Comparison of ENCODE assay signal across 8 cellular contexts in genomic region chr10:96090463-96090800, GRCh38. TPM values are rescaled to one million over a fixed set of nuclear protein-coding genes. Genes with fewer than 3 reads are reported as not detected.
DNase-seq lines count a peak whose midpoint lies in the region; TF ChIP-seq lines count a peak whose summit lies in the region.

No MANE protein-coding gene starts in this region.

- H3K4me2 ChIP-seq in skeletal muscle satellite cell (ENCODE audit: low read length): peak overlapping the region; percentile 90

- H3K9me3 ChIP-seq in SJSA1 (replicated peaks) (peaks cover 8% of the 10 kb centered on the region), skeletal muscle satellite cell (replicated peaks; ENCODE audit: low read length) (no peaks in the 10 kb centered on the region)

- TF ChIP-seq CTCF in GM12875 (IDR thresholded peaks at IDR 0.05; ENCODE audit: borderline replicate concordance, insufficient read depth, low read depth, low read length): no peak
- no peak for TF ChIP-seq CTCF in epithelial cell of esophagus (IDR thresholded peaks at IDR 0.05; ENCODE audit: insufficient read depth, low read depth, low read length, missing control alignments)

- peak overlapping the region; percentile 92 for H3K4me3 ChIP-seq in GM12875 (ENCODE audit: low read depth, low read length)
- H3K4me3 ChIP-seq in SJSA1: peak overlapping the region; percentile 51
- peak overlapping the region; percentile 85 for H3K4me3 ChIP-seq in epithelial cell of esophagus (ENCODE audit: low read length)
- H3K4me3 ChIP-seq in skeletal muscle satellite cell (ENCODE audit: low read length): peak overlapping the region; percentile 85

- DNase-seq in SJSA1 (ENCODE audit: low read depth in 1 of 2, low spot score in 2 of 2) (no peak), epithelial cell of esophagus (ENCODE audit: low read depth) (no peak), HPDE6-E6E7 (ENCODE audit: extremely low spot score) (no peak), NCI-H69 (lab: John Stamatoyannopoulos, UW) (no peak), NCI-H1105 treated with DMSO at 0.1 percent for 48 hours (lab: John Stamatoyannopoulos, UW) (no peak), NCI-H748 treated with DMSO at 0.1 percent for 48 hours (lab: John Stamatoyannopoulos, UW) (no peak)

- H3K27ac ChIP-seq in SJSA1: peak overlapping the region; percentile 89

- peaks cover 12% of the 10 kb centered on the region for H3K4me1 ChIP-seq in SJSA1 (replicated peaks)
- H3K4me1 ChIP-seq in skeletal muscle satellite cell (ENCODE audit: control insufficient read depth, insufficient read depth, low read length): peaks cover 3% of the 10 kb centered on the region

- H3K36me3 ChIP-seq in SJSA1: no peaks in the 10 kb centered on the region
- H3K36me3 ChIP-seq in skeletal muscle satellite cell (ENCODE audit: insufficient read depth, low read length): no peaks in the 10 kb centered on the region

- no peaks in the 10 kb centered on the region; the same call in 1 of the 2 replicates for H3K27me3 ChIP-seq in SJSA1 (replicated peaks)
- peaks cover 27% of the 10 kb centered on the region for H3K27me3 ChIP-seq in skeletal muscle satellite cell (ENCODE audit: control insufficient read depth, insufficient read depth, low read length)

- H3K9ac ChIP-seq in skeletal muscle satellite cell (ENCODE audit: low read depth, low read length): peak overlapping the region; percentile 90

RNA-seq across cellular contexts. Expression of gene ZNF518A, which starts 39.7 kb away (rescaled TPM):
- total RNA-seq in SJSA1 (2014; rRNA removed; shearing (Covaris generic)): 3.1 and 8.0 TPM in 2 replicates
- 9.2 and 10.6 TPM in 2 replicates for total RNA-seq in skeletal muscle satellite cell (2012; rRNA removed)

RNA-seq across cellular contexts. Expression of gene CCNJ, which starts 47.0 kb away (rescaled TPM):
- total RNA-seq in SJSA1 (2014; rRNA removed; shearing (Covaris generic)): 0.22 and 2.2 TPM in 2 replicates
- 5.1 and 5.9 TPM in 2 replicates for total RNA-seq in skeletal muscle satellite cell (2012; rRNA removed)
